In genomic region chrX:125758819-125759218, GRCh38 we compare ENCODE assay signal across 23 cellular contexts.
DNase-seq lines count a peak whose midpoint lies in the region; ATAC-seq, FAIRE-seq and TF ChIP-seq lines count a peak whose summit lies in the region.
"Had no signal": no experiment of that assay in that cellular context is flagged by ENCODE, and none has a peak within 500 bp of the region (broad histone marks: within the 10 kb centered on the region; RNA-seq: fewer than 3 reads in every experiment).

No MANE protein-coding gene starts in this region.

- TF ChIP-seq POLR2A in HepG2 (IDR thresholded peaks at IDR 0.05; ENCODE audit: insufficient read depth in 1 of 2, low read depth in 2 of 2, low read length in 2 of 2) = no peak
- no peak for TF ChIP-seq POLR2A in right lobe of liver (IDR thresholded peaks at IDR 0.05)
- TF ChIP-seq POLR2A in K562 (conservative IDR thresholded peaks at IDR 0.05) = no peak

- TF ChIP-seq RAD21 in HepG2 (CRISPR knock-in tag; IDR thresholded peaks at IDR 0.05) = no peak
- TF ChIP-seq RAD21 in K562 (CRISPR knock-in tag; conservative IDR thresholded peaks at IDR 0.05 in 1 of 2, IDR thresholded peaks at IDR 0.05 in 1 of 2) = no peak

- BruUV-seq in HepG2 (replicated peaks; lab: Mats Ljungman, UMichigan) (no TSS peak), K562 (replicated peaks; lab: Mats Ljungman, UMichigan) (no TSS peak)

- H3K9me2 ChIP-seq in Karpas-422 (replicated peaks; ENCODE audit: insufficient read depth, low read length) = no peaks in the 10 kb centered on the region

- CTCF ChIA-PET in HepG2 (lab: Yijun Ruan, JAX; ENCODE audit: low intra/inter-chr PET ratio, low total read pairs) = no interaction called here
- CTCF ChIA-PET in K562 (lab: Yijun Ruan, JAX; ENCODE audit: low intra/inter-chr PET ratio) = no interaction called here

- H3K9me1 ChIP-seq in K562 (ENCODE audit: control insufficient read depth, insufficient read depth, low read length) = no peaks in the 10 kb centered on the region

- H3K4me2 ChIP-seq in HepG2 (ENCODE audit: low read depth, low read length) = no peak overlapping the region
- no peak overlapping the region for H3K4me2 ChIP-seq in Karpas-422 (ENCODE audit: low read depth, low read length, poor library complexity, severe bottlenecking)
- peak overlapping the region; percentile 35 for H3K4me2 ChIP-seq in K562 (ENCODE audit: insufficient read depth, low read length)
- H3K4me2 ChIP-seq: A549; BLaER1 treated with 17β-estradiol and CSF1 and Interleukin-3, amounts not matched to agents 10 nM and 100 nM had no signal

- TF ChIP-seq EP300 in HepG2 (IDR thresholded peaks at IDR 0.05; ENCODE audit: low read depth in 2 of 2, low read length in 2 of 2) (no peak), HepG2 (CRISPR knock-in tag; IDR thresholded peaks at IDR 0.05; ENCODE audit: borderline replicate concordance) (no peak), K562 (IDR thresholded peaks at IDR 0.05; ENCODE audit: low read length) (no peak)

- H3K79me2 ChIP-seq in HepG2 (ENCODE audit: insufficient read depth, low read length) = no peaks in the 10 kb centered on the region
- no peaks in the 10 kb centered on the region for H3K79me2 ChIP-seq in Karpas-422 (ENCODE audit: low read length)
- H3K79me2 ChIP-seq in K562 (ENCODE audit: control insufficient read depth, insufficient read depth, low read length) = no peaks in the 10 kb centered on the region

- peaks cover 5% of the 10 kb centered on the region for H3K9me3 ChIP-seq in HepG2 (ENCODE audit: low read length)
- H3K9me3 ChIP-seq in right lobe of liver = no peaks in the 10 kb centered on the region
- H3K9me3 ChIP-seq in Karpas-422 (ENCODE audit: low read length) = peaks cover 4% of the 10 kb centered on the region; the same call in 1 of the 2 replicates
- H3K9me3 ChIP-seq in K562 (replicated peaks; ENCODE audit: control insufficient read depth, insufficient read depth, low read depth, low read length) = no peaks in the 10 kb centered on the region
- H3K9me3 ChIP-seq in small intestine (ENCODE audit: control insufficient read depth, low read depth) = no peaks in the 10 kb centered on the region
- H3K9me3 ChIP-seq: A549, BE2C, HAP-1 had no signal

- WGBS in HepG2 (ENCODE audit: low lambda C conversion rate) = 53% methylated on average over 2 of the region's 2 CpGs
- 27% methylated on average over 2 of the region's 2 CpGs for WGBS in right lobe of liver (ENCODE audit: insufficient coverage, low coverage, low lambda C conversion rate, missing lambda C conversion rate)
- 5% methylated on average over 2 of the region's 2 CpGs for WGBS in K562 (ENCODE audit: insufficient coverage, low coverage, missing lambda C conversion rate)
- whole genome bisulfite sequencing in small intestine, 3 donors = 76 to 94% (median 84%) methylated on average over 2 of the region's 2 CpGs

- in situ Hi-C loops in HepG2 (cut with HindIII; ENCODE audit: extremely low pct_ligation_motif_present, low pct_unique_long_range_greater_than_20kb) (no loop called here), K562 (cut with MboI) (no loop called here)

- DNase-seq in HepG2 (ENCODE audit: low spot score) (no peak), right lobe of liver (no peak), Karpas-422 (no peak), K562 (ENCODE audit: extremely low read depth in 1 of 4, low spot score in 3 of 4) (no peak), DMS79 (lab: John Stamatoyannopoulos, UW) (no peak), small intestine (no peak), globus pallidus (ENCODE audit: low spot score) (no peak)
- DNase-seq: 8988T; AML-193; Calu3; CD4-positive, alpha-beta T cell; CD8-positive, alpha-beta memory T cell; DMS153; EL; GDM1; GOT3 had no signal

- H3K4me3 ChIP-seq in HepG2 (replicated peaks in 1 of 3; ENCODE audit: insufficient read depth in 1 of 3, low read depth in 2 of 3, low read length in 3 of 3) (no peak overlapping the region), right lobe of liver (no peak overlapping the region), Karpas-422 (ENCODE audit: low read length) (no peak overlapping the region), K562 (no peak overlapping the region), small intestine (ENCODE audit: low read depth in 1 of 2, low read length in 2 of 2) (no peak overlapping the region)
- H3K4me3 ChIP-seq: A549; BLaER1 treated with 17β-estradiol and CSF1 and Interleukin-3, amounts not matched to agents 10 nM and 100 nM; HAP-1 had no signal

- H3K4me1 ChIP-seq in HepG2 (ENCODE audit: insufficient read depth, low read length) (no peaks in the 10 kb centered on the region), right lobe of liver (no peaks in the 10 kb centered on the region), Karpas-422 (ENCODE audit: low read length) (no peaks in the 10 kb centered on the region), K562 (replicated peaks in 1 of 2; ENCODE audit: control insufficient read depth in 2 of 2, insufficient read depth in 2 of 2, low read length in 2 of 2) (no peaks in the 10 kb centered on the region), small intestine (ENCODE audit: control insufficient read depth in 2 of 2, insufficient read depth in 1 of 2, low read depth in 1 of 2, low read length in 1 of 2) (no peaks in the 10 kb centered on the region)
- H3K4me1 ChIP-seq: A549; BE2C; BLaER1 treated with 17β-estradiol and CSF1 and Interleukin-3, amounts not matched to agents 10 nM and 100 nM had no signal

- POLR2A ChIA-PET in HepG2 (lab: Yijun Ruan, JAX) = no interaction called here
- POLR2A ChIA-PET in K562 (lab: Yijun Ruan, JAX) = interaction anchor here (0.6 kb wide), 1 partner anchor 432 kb away, joined by 3 read pairs; no protein-coding TSS in a partner anchor

- no peak for ATAC-seq in HepG2
- no peak for ATAC-seq in right lobe of liver
- ATAC-seq in K562 = no peak
- ATAC-seq: A549 had no signal

- no peak for FAIRE-seq in HepG2 (lab: Jason Lieb, UNC)
- no peak for FAIRE-seq in K562 (lab: Jason Lieb, UNC)
- FAIRE-seq in small intestine (lab: Jason Lieb, UNC) = no peak
- FAIRE-seq: A549, GM12891, GM18507, H54 had no signal

- H3K27me3 ChIP-seq in HepG2 (ENCODE audit: control insufficient read depth in 1 of 2, insufficient read depth in 2 of 2, low read length in 2 of 2) (no peaks in the 10 kb centered on the region), right lobe of liver (no peaks in the 10 kb centered on the region), Karpas-422 (ENCODE audit: low read length) (no peaks in the 10 kb centered on the region), K562 (ENCODE audit: control insufficient read depth in 2 of 2, insufficient read depth in 2 of 2, low read length in 2 of 2) (no peaks in the 10 kb centered on the region), small intestine (ENCODE audit: control insufficient read depth in 2 of 2, insufficient read depth in 2 of 2, low read length in 2 of 2) (no peaks in the 10 kb centered on the region)
- H3K27me3 ChIP-seq: BE2C had no signal

- H4K20me1 ChIP-seq in HepG2 (ENCODE audit: insufficient read depth, low read length) (no peaks in the 10 kb centered on the region), Karpas-422 (ENCODE audit: insufficient read depth, low read depth, low read length) (no peaks in the 10 kb centered on the region), K562 (replicated peaks; ENCODE audit: control insufficient read depth, insufficient read depth, low read length) (no peaks in the 10 kb centered on the region)
- H4K20me1 ChIP-seq: BLaER1 treated with 17β-estradiol and CSF1 and Interleukin-3, amounts not matched to agents 10 nM and 100 nM had no signal

- H3K9ac ChIP-seq in HepG2 (ENCODE audit: insufficient read depth, low read depth, low read length) (no peak overlapping the region), Karpas-422 (ENCODE audit: low read length) (no peak overlapping the region), K562 (ENCODE audit: insufficient read depth in 1 of 2, low read depth in 2 of 2, low read length in 2 of 2) (peak overlapping the region in 1 of 2 experiments; percentile 58; a peak in 1 of 4 replicates)
- H3K9ac ChIP-seq: BLaER1 treated with 17β-estradiol and CSF1 and Interleukin-3, amounts not matched to agents 10 nM and 100 nM had no signal

- TF ChIP-seq CTCF in HepG2 (CRISPR knock-in tag; IDR thresholded peaks at IDR 0.05) (no peak), right lobe of liver (IDR thresholded peaks at IDR 0.05) (no peak), K562 (IDR thresholded peaks at IDR 0.05 in 2 of 3, conservative IDR thresholded peaks at IDR 0.05 in 1 of 3; ENCODE audit: insufficient read depth in 2 of 3, low read depth in 1 of 3, low read length in 3 of 3) (no peak)

- no peak overlapping the region for H2AFZ ChIP-seq in HepG2 (ENCODE audit: low read length)
- 0 out of 2 replicates have a peak overlapping the region, but pooled peaks have one; percentile 10 for H2AFZ ChIP-seq in Karpas-422 (ENCODE audit: low read length)
- H2AFZ ChIP-seq in K562 (ENCODE audit: low read depth, low read length) = peak overlapping the region; percentile 80

- no peaks in the 10 kb centered on the region for H3K36me3 ChIP-seq in HepG2 (replicated peaks in 1 of 2; ENCODE audit: control insufficient read depth in 1 of 2, insufficient read depth in 2 of 2, low read length in 2 of 2)
- H3K36me3 ChIP-seq in right lobe of liver = no peaks in the 10 kb centered on the region
- H3K36me3 ChIP-seq in Karpas-422 (ENCODE audit: insufficient read depth, low read length) = no peaks in the 10 kb centered on the region
- H3K36me3 ChIP-seq in K562 (ENCODE audit: control insufficient read depth, insufficient read depth, low read length) = no peaks in the 10 kb centered on the region
- no peaks in the 10 kb centered on the region for H3K36me3 ChIP-seq in small intestine (ENCODE audit: control insufficient read depth in 2 of 2, insufficient read depth in 2 of 2, low read length in 2 of 2)
- H3K36me3 ChIP-seq: BE2C; BLaER1 treated with 17β-estradiol and CSF1 and Interleukin-3, amounts not matched to agents 10 nM and 100 nM; HAP-1 had no signal

- intact Hi-C loops in HepG2 (cut with micrococcal nuclease; ENCODE audit: unreplicated experiment) (no loop called here), right lobe of liver (cut with DNase I) (no loop called here), K562 (cut with micrococcal nuclease) (no loop called here)

- no peak overlapping the region for H3K27ac ChIP-seq in HepG2 (ENCODE audit: extremely low read length, insufficient read depth, low read length)
- no peak overlapping the region for H3K27ac ChIP-seq in right lobe of liver
- no peak overlapping the region for H3K27ac ChIP-seq in Karpas-422 (ENCODE audit: low read length)
- peak overlapping the region; percentile 92 for H3K27ac ChIP-seq in K562 (ENCODE audit: extremely low read depth, low read depth, low read length)
- H3K27ac ChIP-seq in small intestine (ENCODE audit: low read depth in 1 of 2, low read length in 1 of 2) = no peak overlapping the region
- H3K27ac ChIP-seq: A549; BLaER1 treated with 17β-estradiol and CSF1 and Interleukin-3, amounts not matched to agents 10 nM and 100 nM had no signal

TF ChIP-seq in HepG2, 621 proteins besides CTCF, POLR2A, EP300 and RAD21:
- peak; percentile 84 for TF ChIP-seq ATF7 (IDR thresholded peaks at IDR 0.05)
- no peak for TF ChIP-seq ATF7 (CRISPR knock-in tag; IDR thresholded peaks at IDR 0.05)
- TF ChIP-seq ZNF335 (CRISPR knock-in tag; IDR thresholded peaks at IDR 0.05) = no peak

TF ChIP-seq in K562, 482 proteins besides CTCF, POLR2A, EP300 and RAD21 (continues in another document):
- TF ChIP-seq KLF10 (CRISPR knock-in tag; IDR thresholded peaks at IDR 0.05) = no peak
